10 cellular contexts compared by ENCODE assay signal in genomic region chr7:1950623-1951523, GRCh38.
A peak's percentile ranks its signal among the peaks of the same experiment; 100 is the strongest.
DNase-seq lines count a peak whose midpoint lies in the region; ATAC-seq and TF ChIP-seq lines count a peak whose summit lies in the region.
"Had no signal": no experiment of that assay in that cellular context is flagged by ENCODE, and none has a peak within 500 bp of the region (broad histone marks: within the 10 kb centered on the region; RNA-seq: fewer than 3 reads in every experiment).

No MANE protein-coding gene starts in this region.

- H3K4me3 ChIP-seq in BE2C (ENCODE audit: low read depth, low read length) (no peak overlapping the region), HL-60 (replicated peaks; ENCODE audit: insufficient read depth, low read length) (no peak overlapping the region)

- H3K36me3 ChIP-seq in BE2C: no peaks in the 10 kb centered on the region; the same call in 1 of the 2 replicates

- peak overlapping the region in 1 of 3 donors; percentile 45 for H3K4me3 Mint-ChIP-seq in T-cell
- H3K4me3 Mint-ChIP-seq: activated naive CD8-positive, alpha-beta T cell treated with anti-CD3 and anti-CD28 coated beads for 36 hours had no signal

- ATAC-seq in T-cell (replicated peaks in 1 of 4) (peak; percentile 11 to 77 (median 70)), left cardiac atrium (peak; percentile 21 to 59), HG02759 (IDR thresholded peaks at IDR 0.05; ENCODE audit: unreplicated experiment) (no peak), HG03135 (IDR thresholded peaks at IDR 0.05; ENCODE audit: unreplicated experiment) (no peak)

- no peaks in the 10 kb centered on the region for H3K36me3 Mint-ChIP-seq in T-cell

- POLR2A ChIA-PET in T-cell (lab: Charles Lee): interaction anchor here in 1 of 2 donors (0.6 kb wide), 1 partner anchor 9 kb away, joined by 9 read pairs; no protein-coding TSS in a partner anchor

- H3K4me1 Mint-ChIP-seq in T-cell: peaks cover 9 to 19% (median 15%) of the 10 kb centered on the region in 3 donors

- peak overlapping the region in 1 of 2 donors; percentile 58 for H3K27ac Mint-ChIP-seq in T-cell
- H3K27ac Mint-ChIP-seq: activated naive CD8-positive, alpha-beta T cell treated with anti-CD3 and anti-CD28 coated beads for 36 hours had no signal

- H3K27ac ChIP-seq in HL-60 (replicated peaks): no peak overlapping the region

- H3K27me3 ChIP-seq in BE2C (no peaks in the 10 kb centered on the region), HL-60 (ENCODE audit: insufficient read depth, poor library complexity, severe bottlenecking) (no peaks in the 10 kb centered on the region)

- intact Hi-C loops in left cardiac atrium (cut with DNase I): no loop called here

- H3K9me3 Mint-ChIP-seq in T-cell: no peaks in the 10 kb centered on the region
- H3K9me3 Mint-ChIP-seq: activated naive CD8-positive, alpha-beta T cell treated with anti-CD3 and anti-CD28 coated beads for 36 hours had no signal

- H3K27me3 Mint-ChIP-seq in T-cell: no peaks in the 10 kb centered on the region
- H3K27me3 Mint-ChIP-seq: activated naive CD8-positive, alpha-beta T cell treated with anti-CD3 and anti-CD28 coated beads for 36 hours had no signal

- TF ChIP-seq CTCF in BE2C (IDR thresholded peaks at IDR 0.05; ENCODE audit: low read depth, low read length): no peak
- TF ChIP-seq CTCF in HL-60 (IDR thresholded peaks at IDR 0.05; ENCODE audit: insufficient read depth, low read length): no peak

- no peaks in the 10 kb centered on the region for H3K9me3 ChIP-seq in BE2C

- DNase-seq in BE2C (peak; percentile 62), HL-60 (ENCODE audit: low read depth in 1 of 2, low spot score in 1 of 2) (peak; percentile 34 to 75), T-cell (peak in 8 of 34 experiments; percentile 13 to 44 (median 28)), left cardiac atrium (peak; percentile 42), RKO (ENCODE audit: low spot score) (no peak)
- no peak for DNase-seq in stimulated activated CD4-positive, alpha-beta T cell treated with anti-CD3 and anti-CD28 coated beads, Interleukin-4, amount 100 ng/mL, for 4 hours
- DNase-seq: activated naive CD8-positive, alpha-beta T cell treated with anti-CD3 and anti-CD28 coated beads for 36 hours; OCI-M1 had no signal

- CTCF ChIA-PET in T-cell (lab: Charles Lee): interaction anchor here (0.5 kb wide), 2 partner anchors 717 to 901 kb away, joined by 3 to 5 read pairs; no protein-coding TSS in a partner anchor

- peaks cover 4% of the 10 kb centered on the region; the same call in 1 of the 2 replicates for H3K4me1 ChIP-seq in BE2C

Comparison
In these comparisons a context has a peak if more than half of its experiments do, and no peak if none do; other contexts are left out.
1. DNase-seq: peak in BE2C (single experiment), HL-60 (2 of 2) and left cardiac atrium (single experiment); none in RKO (single experiment) and stimulated activated CD4-positive, alpha-beta T cell treated with anti-CD3 and anti-CD28 coated beads, Interleukin-4, amount 100 ng/mL, for 4 hours (0 of 2).
2. ATAC-seq: peak in T-cell (4 of 4) and left cardiac atrium (2 of 2); none in HG02759 (single experiment) and HG03135 (single experiment).